In genomic region chr22:32661737-32662586, GRCh38 we compare ENCODE assay signal across 22 cellular contexts.
DNase-seq lines count a peak whose midpoint lies in the region; ATAC-seq, FAIRE-seq and TF ChIP-seq lines count a peak whose summit lies in the region.
"Had no signal": no experiment of that assay in that cellular context is flagged by ENCODE, and none has a peak within 500 bp of the region (broad histone marks: within the 10 kb centered on the region; RNA-seq: fewer than 3 reads in every experiment).

No MANE protein-coding gene starts in this region.

- H3K9ac ChIP-seq in GM23248 (no peak overlapping the region), keratinocyte (ENCODE audit: control insufficient read depth, extremely low read depth, insufficient read depth, low read length) (no peak overlapping the region)

- H3K4me3 Mint-ChIP-seq in chondrocyte (ENCODE audit: unreplicated experiment) = peak overlapping the region; percentile 34
- no peak overlapping the region for H3K4me3 Mint-ChIP-seq in activated T-helper 1 cell treated with anti-CD3 and anti-CD28 coated beads, Interleukin-12 subunit alpha, Interleukin-12 subunit beta, Interleukin-2, Interleukin-4 antibody, amounts not matched to agents 30 ng/mL and 10 ng/mL and 1 ng/mL, durations not matched to agents 14 hours and 24 hours and 36 hours
- H3K4me3 Mint-ChIP-seq: activated naive CD4-positive, alpha-beta T cell treated with anti-CD3 and anti-CD28 coated beads, Interleukin-2, amount 10 ng/mL, durations not matched to agents 7 days and 5 days; stimulated activated memory B cell treated with anti-CD40 and anti-IgM and Interleukin-4, amounts not matched to agents 10 μg/mL and 1 μg/mL and 100 μg/mL, for 72 hours had no signal

- H3K9me1 ChIP-seq in keratinocyte (ENCODE audit: control insufficient read depth, extremely low read depth, insufficient read depth, low read length) = no peaks in the 10 kb centered on the region

- DNase-seq in GM23248 (peak; percentile 80), chondrocyte (ENCODE audit: low spot score) (no peak), keratinocyte (ENCODE audit: low read depth, low spot score) (no peak), globus pallidus (ENCODE audit: low spot score) (no peak), H4 (ENCODE audit: low spot score) (no peak)
- no peak for DNase-seq in activated T-helper 1 cell treated with anti-CD3 and anti-CD28 coated beads, Interleukin-12 subunit alpha, Interleukin-12 subunit beta, Interleukin-2, Interleukin-4 antibody, amounts not matched to agents 30 ng/mL and 10 ng/mL and 1 ng/mL, durations not matched to agents 14 hours and 24 hours and 36 hours (ENCODE audit: low spot score)
- DNase-seq: activated naive CD4-positive, alpha-beta T cell treated with anti-CD3 and anti-CD28 coated beads, Interleukin-2, amount 10 ng/mL, durations not matched to agents 7 days and 5 days; effector memory CD4-positive, alpha-beta T cell; NCI-H1417 treated with DMSO at 0.1 percent for 48 hours; NCI-H446; SHP77; T-helper 9 cell; upper lobe of right lung had no signal

- peaks cover 17% of the 10 kb centered on the region for H3K4me1 ChIP-seq in ACC112 (ENCODE audit: control insufficient read depth, insufficient read depth, low read length, unreplicated experiment)
- peaks cover 29% of the 10 kb centered on the region for H3K4me1 ChIP-seq in GM23248 (ENCODE audit: insufficient read depth)
- peaks cover 25% of the 10 kb centered on the region for H3K4me1 ChIP-seq in keratinocyte (ENCODE audit: control insufficient read depth, extremely low read depth, insufficient read depth, low read length)
- H3K4me1 ChIP-seq: A549 had no signal

- H3K27me3 Mint-ChIP-seq in chondrocyte (ENCODE audit: low read depth) = no peaks in the 10 kb centered on the region
- H3K27me3 Mint-ChIP-seq in activated T-helper 1 cell treated with anti-CD3 and anti-CD28 coated beads, Interleukin-12 subunit alpha, Interleukin-12 subunit beta, Interleukin-2, Interleukin-4 antibody, amounts not matched to agents 30 ng/mL and 10 ng/mL and 1 ng/mL, durations not matched to agents 14 hours and 24 hours and 36 hours (ENCODE audit: insufficient read depth) = peaks cover 6% of the 10 kb centered on the region

- H4K20me1 ChIP-seq in GM23248 (ENCODE audit: insufficient read depth) (no peaks in the 10 kb centered on the region), keratinocyte (ENCODE audit: control insufficient read depth, extremely low read depth, insufficient read depth, low read length) (no peaks in the 10 kb centered on the region)

- H3K9me2 ChIP-seq in GM23248 (ENCODE audit: insufficient read depth) = no peaks in the 10 kb centered on the region

- H3K27ac ChIP-seq in ACC112 (ENCODE audit: low read depth, low read length) (peak overlapping the region; percentile 45; the same call in 1 of the 2 replicates), GM23248 (peak overlapping the region; percentile 49), keratinocyte (ENCODE audit: control insufficient read depth, insufficient read depth, low read length) (no peak overlapping the region)
- H3K27ac ChIP-seq: A549, cardiac muscle cell, ovary had no signal

- intact Hi-C loops in activated T-helper 1 cell treated with anti-CD3 and anti-CD28 coated beads, Interleukin-12 subunit alpha, Interleukin-12 subunit beta, Interleukin-2, Interleukin-4 antibody, amounts not matched to agents 30 ng/mL and 10 ng/mL and 1 ng/mL, durations not matched to agents 14 hours and 24 hours and 36 hours (cut with micrococcal nuclease) = loop anchor here (5.0 kb wide), 1 partner anchor 325 kb away; no protein-coding TSS in a partner anchor

- H3F3A ChIP-seq in GM23248 (ENCODE audit: insufficient read depth) = peaks cover 29% of the 10 kb centered on the region

- H3K27me3 ChIP-seq in ACC112 (ENCODE audit: insufficient read depth, low read length) (no peaks in the 10 kb centered on the region), GM23248 (replicated peaks; ENCODE audit: insufficient read depth) (no peaks in the 10 kb centered on the region), keratinocyte (ENCODE audit: control insufficient read depth, extremely low read depth, insufficient read depth, low read length) (peaks cover 6% of the 10 kb centered on the region)
- H3K27me3 ChIP-seq: ovary, upper lobe of right lung had no signal

- FAIRE-seq in keratinocyte (lab: Jason Lieb, UNC) = peak; percentile 73
- FAIRE-seq: A549, D721Med, GM19239, kidney had no signal

- H3K4me2 ChIP-seq in GM23248 (ENCODE audit: unreplicated experiment) = peak overlapping the region; percentile 63
- H3K4me2 ChIP-seq in keratinocyte (ENCODE audit: control insufficient read depth, extremely low read depth, insufficient read depth, low read depth, low read length) = peak overlapping the region; percentile 16
- H3K4me2 ChIP-seq: A549 had no signal

- WGBS in GM23248 (ENCODE audit: low coverage in 1 of 2, low lambda C conversion rate in 2 of 2, missing lambda C conversion rate in 2 of 2), 2 experiments = 4 to 5% methylated on average over 9 of the region's 9 CpGs

- H3K4me1 Mint-ChIP-seq in chondrocyte (ENCODE audit: low read depth) = peaks cover 18% of the 10 kb centered on the region
- no peaks in the 10 kb centered on the region for H3K4me1 Mint-ChIP-seq in activated T-helper 1 cell treated with anti-CD3 and anti-CD28 coated beads, Interleukin-12 subunit alpha, Interleukin-12 subunit beta, Interleukin-2, Interleukin-4 antibody, amounts not matched to agents 30 ng/mL and 10 ng/mL and 1 ng/mL, durations not matched to agents 14 hours and 24 hours and 36 hours (ENCODE audit: low read depth)
- H3K4me1 Mint-ChIP-seq: activated naive CD4-positive, alpha-beta T cell treated with anti-CD3 and anti-CD28 coated beads, Interleukin-2, amount 10 ng/mL, durations not matched to agents 7 days and 5 days; stimulated activated memory B cell treated with anti-CD40 and anti-IgM and Interleukin-4, amounts not matched to agents 10 μg/mL and 1 μg/mL and 100 μg/mL, for 72 hours had no signal

- in situ Hi-C loops in GM23248 (cut with MboI) = loop anchor here (25.0 kb wide), 1 partner anchor 325 kb away; no protein-coding TSS in a partner anchor

- H3K4me3 ChIP-seq in ACC112 (ENCODE audit: low read depth, low read length) (peak overlapping the region; percentile 47; the same call in 1 of the 2 replicates), GM23248 (peak overlapping the region; percentile 32), keratinocyte (ENCODE audit: control insufficient read depth in 2 of 3, extremely low read depth in 1 of 3, insufficient read depth in 2 of 3, low read depth in 1 of 3, low read length in 3 of 3) (no peak overlapping the region)
- H3K4me3 ChIP-seq: A549, cardiac muscle cell, ovary, upper lobe of right lung had no signal

- no peak for ATAC-seq in HG03196 (IDR thresholded peaks at IDR 0.05; ENCODE audit: unreplicated experiment)
- ATAC-seq: A549; stimulated activated memory B cell treated with anti-CD40 and anti-IgM and Interleukin-4, amounts not matched to agents 10 μg/mL and 1 μg/mL and 100 μg/mL, for 72 hours; upper lobe of right lung had no signal

- H3K9me3 Mint-ChIP-seq in chondrocyte (ENCODE audit: low read depth) = no peaks in the 10 kb centered on the region
- H3K9me3 Mint-ChIP-seq in activated T-helper 1 cell treated with anti-CD3 and anti-CD28 coated beads, Interleukin-12 subunit alpha, Interleukin-12 subunit beta, Interleukin-2, Interleukin-4 antibody, amounts not matched to agents 30 ng/mL and 10 ng/mL and 1 ng/mL, durations not matched to agents 14 hours and 24 hours and 36 hours = no peaks in the 10 kb centered on the region
- H3K9me3 Mint-ChIP-seq: activated naive CD4-positive, alpha-beta T cell treated with anti-CD3 and anti-CD28 coated beads, Interleukin-2, amount 10 ng/mL, durations not matched to agents 7 days and 5 days; stimulated activated memory B cell treated with anti-CD40 and anti-IgM and Interleukin-4, amounts not matched to agents 10 μg/mL and 1 μg/mL and 100 μg/mL, for 72 hours had no signal

- H3K27ac Mint-ChIP-seq in chondrocyte (ENCODE audit: unreplicated experiment) = peak overlapping the region; percentile 76
- no peak overlapping the region for H3K27ac Mint-ChIP-seq in activated T-helper 1 cell treated with anti-CD3 and anti-CD28 coated beads, Interleukin-12 subunit alpha, Interleukin-12 subunit beta, Interleukin-2, Interleukin-4 antibody, amounts not matched to agents 30 ng/mL and 10 ng/mL and 1 ng/mL, durations not matched to agents 14 hours and 24 hours and 36 hours
- H3K27ac Mint-ChIP-seq: activated naive CD4-positive, alpha-beta T cell treated with anti-CD3 and anti-CD28 coated beads, Interleukin-2, amount 10 ng/mL, durations not matched to agents 7 days and 5 days; stimulated activated memory B cell treated with anti-CD40 and anti-IgM and Interleukin-4, amounts not matched to agents 10 μg/mL and 1 μg/mL and 100 μg/mL, for 72 hours had no signal

- dilution Hi-C loops in keratinocyte (cut with MboI; ENCODE audit: extremely low pct_ligation_motif_present, low sequenced_read_pairs) = no loop called here

- TF ChIP-seq CTCF in chondrocyte (IDR thresholded peaks at IDR 0.05) = no peak
- no peak for TF ChIP-seq CTCF in keratinocyte (optimal IDR thresholded peaks at IDR 0.05 in 1 of 3, IDR thresholded peaks at IDR 0.05 in 1 of 3, conservative IDR thresholded peaks at IDR 0.05 in 1 of 3; ENCODE audit: extremely low read depth in 1 of 3, insufficient read depth in 2 of 3, low read length in 3 of 3)

- H3K9me3 ChIP-seq in GM23248 (ENCODE audit: low read depth) (no peaks in the 10 kb centered on the region), keratinocyte (ENCODE audit: control insufficient read depth, low read depth, low read length) (no peaks in the 10 kb centered on the region)
- H3K9me3 ChIP-seq: A549, ovary, upper lobe of right lung had no signal

- H3K36me3 ChIP-seq in ACC112 (ENCODE audit: insufficient read depth, low read length) (no peaks in the 10 kb centered on the region), GM23248 (ENCODE audit: low read depth) (no peaks in the 10 kb centered on the region), keratinocyte (ENCODE audit: control insufficient read depth in 2 of 2, extremely low read depth in 1 of 2, insufficient read depth in 2 of 2, low read length in 2 of 2) (no peaks in the 10 kb centered on the region)
- H3K36me3 ChIP-seq: cardiac muscle cell, ovary, upper lobe of right lung had no signal

- H3K36me3 Mint-ChIP-seq in chondrocyte (ENCODE audit: low read depth) = no peaks in the 10 kb centered on the region
- H3K36me3 Mint-ChIP-seq in activated T-helper 1 cell treated with anti-CD3 and anti-CD28 coated beads, Interleukin-12 subunit alpha, Interleukin-12 subunit beta, Interleukin-2, Interleukin-4 antibody, amounts not matched to agents 30 ng/mL and 10 ng/mL and 1 ng/mL, durations not matched to agents 14 hours and 24 hours and 36 hours (ENCODE audit: low read depth) = no peaks in the 10 kb centered on the region
- H3K36me3 Mint-ChIP-seq: activated naive CD4-positive, alpha-beta T cell treated with anti-CD3 and anti-CD28 coated beads, Interleukin-2, amount 10 ng/mL, durations not matched to agents 7 days and 5 days; stimulated activated memory B cell treated with anti-CD40 and anti-IgM and Interleukin-4, amounts not matched to agents 10 μg/mL and 1 μg/mL and 100 μg/mL, for 72 hours had no signal

- H3K79me2 ChIP-seq in ACC112 (ENCODE audit: control insufficient read depth, insufficient read depth, low read length, unreplicated experiment) = no peaks in the 10 kb centered on the region
- no peaks in the 10 kb centered on the region for H3K79me2 ChIP-seq in GM23248 (ENCODE audit: insufficient read depth)
- no peaks in the 10 kb centered on the region for H3K79me2 ChIP-seq in keratinocyte (ENCODE audit: control insufficient read depth, insufficient read depth, low read length)

- H2AFZ ChIP-seq in ACC112 (ENCODE audit: low read length, unreplicated experiment) (peak overlapping the region; percentile 68), GM23248 (no peak overlapping the region), keratinocyte (ENCODE audit: control insufficient read depth, low read length) (no peak overlapping the region)

Comparison
In these comparisons a context has a peak if more than half of its experiments do, and no peak if none do; other contexts are left out.
1. H3K4me3 ChIP-seq: peak in ACC112 (single experiment) and GM23248 (single experiment); none in keratinocyte (0 of 3).